Comparison of ENCODE assay signal across 8 cellular contexts in the genomic region with DNA sequence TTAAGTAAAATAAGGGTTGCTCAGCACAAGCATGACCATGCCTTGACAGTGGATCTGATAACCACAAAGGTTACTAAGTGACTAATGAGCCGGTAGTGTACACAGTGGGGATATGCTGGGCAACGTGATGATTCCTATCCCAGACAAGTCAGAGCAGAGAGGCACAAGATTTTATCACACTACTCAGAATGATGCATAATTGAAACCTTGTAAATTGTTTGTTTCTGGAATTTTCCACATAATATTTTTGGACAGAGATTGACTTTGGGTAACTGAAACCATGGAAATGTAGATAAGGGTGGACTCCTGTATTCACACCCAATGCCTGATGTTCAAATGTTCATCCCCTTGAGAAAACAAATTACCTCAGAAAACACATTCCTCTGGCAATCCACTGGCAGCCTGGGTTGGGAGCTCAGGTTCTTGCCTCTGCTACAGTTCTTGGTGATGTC. TPM values are rescaled to one million over a fixed set of nuclear protein-coding genes. Genes with fewer than 3 reads are reported as not detected.
DNase-seq lines count a peak whose midpoint lies in the region; ATAC-seq and TF ChIP-seq lines count a peak whose summit lies in the region.

No MANE protein-coding gene starts in this region.

- no peaks in the 10 kb centered on the region for H3K36me3 Mint-ChIP-seq in CD8-positive, alpha-beta T cell
- H3K36me3 Mint-ChIP-seq in progenitor cell of endocrine pancreas (ENCODE audit: insufficient read depth), result no peaks in the 10 kb centered on the region

- CTCF ChIA-PET in CD8-positive, alpha-beta T cell (lab: Charles Lee), result interaction anchor here (0.8 to 4.4 kb wide), 3 partner anchors 66 to 81 kb away, joined by 3 to 26 read pairs (median 3); no protein-coding TSS in a partner anchor

- peaks cover 24% of the 10 kb centered on the region for H3K4me1 ChIP-seq in CD8-positive, alpha-beta T cell (ENCODE audit: insufficient read depth, low read length)

- no peak overlapping the region for H3K4me3 ChIP-seq in CD8-positive, alpha-beta T cell (ENCODE audit: low read depth, low read length)

- H3K27ac ChIP-seq in CD8-positive, alpha-beta T cell (ENCODE audit: low read depth, low read length), result no peak overlapping the region
- H3K27ac ChIP-seq in epithelial cell of prostate, result peak overlapping the region; percentile 57

- intact Hi-C loops in CD8-positive, alpha-beta T cell (cut with DNase I, micrococcal nuclease), result loop anchor here (1.0 to 5.0 kb wide), 4 partner anchors 17 to 212 kb away; a partner anchor contains a TSS
- intact Hi-C loops in head of caudate nucleus (cut with DNase I), result no loop called here

- peaks cover 45% of the 10 kb centered on the region for H3K4me1 Mint-ChIP-seq in CD8-positive, alpha-beta T cell (ENCODE audit: low read depth)
- H3K4me1 Mint-ChIP-seq in progenitor cell of endocrine pancreas (ENCODE audit: low read depth), result peaks cover 11% of the 10 kb centered on the region

- no peaks in the 10 kb centered on the region for H3K27me3 Mint-ChIP-seq in CD8-positive, alpha-beta T cell (ENCODE audit: low read depth)
- no peaks in the 10 kb centered on the region for H3K27me3 Mint-ChIP-seq in progenitor cell of endocrine pancreas

- DNase-seq in CD8-positive, alpha-beta T cell, result no peak
- DNase-seq in epithelial cell of prostate (ENCODE audit: low read depth, low spot score), result peak; percentile 90
- DNase-seq in NOMO-1 treated with dmso at 0.1 percent for 144 hours (lab: John Stamatoyannopoulos, UW; ENCODE audit: unreplicated experiment), result no peak
- no peak for DNase-seq in NCI-H524 treated with DMSO at 0.1 percent for 48 hours (lab: John Stamatoyannopoulos, UW)
- no peak for DNase-seq in head of caudate nucleus
- DNase-seq in progenitor cell of endocrine pancreas (ENCODE audit: low spot score, unreplicated experiment), result no peak

- H3K9me3 Mint-ChIP-seq in CD8-positive, alpha-beta T cell, result no peaks in the 10 kb centered on the region
- H3K9me3 Mint-ChIP-seq in progenitor cell of endocrine pancreas (ENCODE audit: low read depth), result no peaks in the 10 kb centered on the region

- POLR2A ChIA-PET in CD8-positive, alpha-beta T cell (lab: Charles Lee), result no interaction called here

- TF ChIP-seq CTCF in CD8-positive, alpha-beta T cell (IDR thresholded peaks at IDR 0.05), result no peak
- TF ChIP-seq CTCF in progenitor cell of endocrine pancreas (IDR thresholded peaks at IDR 0.05; ENCODE audit: unreplicated experiment), result no peak

- no peaks in the 10 kb centered on the region for H3K27me3 ChIP-seq in CD8-positive, alpha-beta T cell (ENCODE audit: insufficient read depth, low read length)

- no peaks in the 10 kb centered on the region for H3K36me3 ChIP-seq in CD8-positive, alpha-beta T cell (ENCODE audit: insufficient read depth, low read length)

- no peaks in the 10 kb centered on the region for H3K9me3 ChIP-seq in CD8-positive, alpha-beta T cell (ENCODE audit: low read length)

- peak; percentile 56 for ATAC-seq in CD8-positive, alpha-beta T cell
- ATAC-seq in GM19463 (IDR thresholded peaks at IDR 0.05; ENCODE audit: unreplicated experiment) (peak; percentile 100), HG03558 (IDR thresholded peaks at IDR 0.05; ENCODE audit: extremely low read depth, unreplicated experiment) (peak; percentile 97)

- no peak overlapping the region for H3K27ac Mint-ChIP-seq in CD8-positive, alpha-beta T cell
- no peak overlapping the region for H3K27ac Mint-ChIP-seq in progenitor cell of endocrine pancreas

- no peak overlapping the region for H3K4me3 Mint-ChIP-seq in CD8-positive, alpha-beta T cell
- H3K4me3 Mint-ChIP-seq in progenitor cell of endocrine pancreas (ENCODE audit: low read depth), result no peak overlapping the region

RNA-seq across cellular contexts. Expression of a gene that starts 16.2 kb away (rescaled TPM):
- 10 to 100 TPM; 45.4 to 47.7 TPM for total RNA-seq in CD8-positive, alpha-beta T cell
- 31.9 and 37.9 TPM in 2 replicates for total RNA-seq in progenitor cell of endocrine pancreas

RNA-seq across cellular contexts. Expression of a gene that starts 52.4 kb away (rescaled TPM):
- total RNA-seq in CD8-positive, alpha-beta T cell, result 10 to 100 TPM; 46.5 to 49.9 TPM
- total RNA-seq in progenitor cell of endocrine pancreas, result not detected in 2 replicates

Comparison
In these comparisons a context has a peak if more than half of its experiments do, and no peak if none do; other contexts are left out.
1. RNA of a gene that starts 52.4 kb away (total RNA-seq): 46.5 to 49.9 TPM in CD8-positive, alpha-beta T cell; not detected in progenitor cell of endocrine pancreas; every median in the first group is over 10 times any median in the second.
2. Peak in every context shown above with its lines, with median percentiles within 50 percentile points of each other: ATAC-seq.